Comparison of ENCODE assay signal across 11 cellular contexts in genomic region chr12:120258323-120258896, GRCh38. TPM values are rescaled to one million over a fixed set of nuclear protein-coding genes. Genes with fewer than 3 reads are reported as not detected.
DNase-seq lines count a peak whose midpoint lies in the region; TF ChIP-seq lines count a peak whose summit lies in the region.
"Had no signal": no experiment of that assay in that cellular context is flagged by ENCODE, and none has a peak within 500 bp of the region (broad histone marks: within the 10 kb centered on the region; RNA-seq: fewer than 3 reads in every experiment).

No MANE protein-coding gene starts in this region.

- no TSS peak for BruUV-seq in Calu3 (replicated peaks; lab: Mats Ljungman, UMichigan)

- TF ChIP-seq POLR2A in esophagus squamous epithelium (IDR thresholded peaks at IDR 0.05) (no peak), sigmoid colon (IDR thresholded peaks at IDR 0.05) (no peak)

- H3K27me3 Mint-ChIP-seq in Calu3 (ENCODE audit: unreplicated experiment), result no peaks in the 10 kb centered on the region

- no peaks in the 10 kb centered on the region for H3K36me3 ChIP-seq in esophagus squamous epithelium
- H3K36me3 ChIP-seq in sigmoid colon, result peaks cover 0 to 15% (median 0%) of the 10 kb centered on the region in 4 donors

- WGBS in esophagus squamous epithelium, 2 donors, result 80 to 87% methylated on average over 5 of the region's 5 CpGs
- WGBS in sigmoid colon, 2 donors, result 46 to 74% methylated on average over 5 of the region's 5 CpGs

- H3K9me3 Mint-ChIP-seq in Calu3 (ENCODE audit: low read depth, unreplicated experiment), result no peaks in the 10 kb centered on the region

- DNase-seq in Calu3 (no peak), esophagus squamous epithelium (lab: John Stamatoyannopoulos, UW) (no peak), sigmoid colon (no peak), NCI-H510A (lab: John Stamatoyannopoulos, UW) (no peak), OCI-M2 (lab: John Stamatoyannopoulos, UW; ENCODE audit: unreplicated experiment) (no peak), LoVo (ENCODE audit: low spot score) (no peak), middle frontal gyrus (ENCODE audit: extremely low spot score, low spot score) (no peak)
- DNase-seq: DMS 273 treated with DMSO at 0.1 percent for 48 hours, NCI-H748 treated with DMSO at 0.1 percent for 48 hours had no signal

- TF ChIP-seq EP300 in sigmoid colon (IDR thresholded peaks at IDR 0.05), result no peak

- peak overlapping the region; percentile 11 for H3K4me3 Mint-ChIP-seq in Calu3 (ENCODE audit: low read depth, unreplicated experiment)

- intact Hi-C loops in Calu3 (cut with micrococcal nuclease; ENCODE audit: unreplicated experiment), result no loop called here
- intact Hi-C loops in esophagus squamous epithelium (cut with DNase I), result no loop called here
- intact Hi-C loops in sigmoid colon (cut with DNase I), result no loop called here

- peaks cover 48 to 99% (median 71%) of the 10 kb centered on the region in 3 donors for H3K4me1 ChIP-seq in esophagus squamous epithelium
- H3K4me1 ChIP-seq in sigmoid colon, result peaks cover 0 to 100% (median 90%) of the 10 kb centered on the region in 4 donors

- H3K27ac ChIP-seq in VCaP (peak overlapping the region; percentile 84), esophagus squamous epithelium (peak overlapping the region in 3 of 4 donors; percentile 77 to 89 (median 86)), sigmoid colon (peak overlapping the region; percentile 82 to 96 (median 90))

- H3K4me3 ChIP-seq in esophagus squamous epithelium (no peak overlapping the region), sigmoid colon (no peak overlapping the region)
- H3K4me3 ChIP-seq: GM12878 had no signal

- peaks cover 70% of the 10 kb centered on the region for H3K4me1 Mint-ChIP-seq in Calu3 (ENCODE audit: low read depth, unreplicated experiment)

- H3K9me3 ChIP-seq in esophagus squamous epithelium (no peaks in the 10 kb centered on the region), sigmoid colon (no peaks in the 10 kb centered on the region)

- CTCF ChIA-PET in Calu3 (lab: Charles Lee), result interaction anchor here (0.9 to 13.8 kb wide), 3 partner anchors 15 to 30 kb away, joined by 3 to 338 read pairs (median 17); no protein-coding TSS in a partner anchor

- no peak overlapping the region for H3K27ac Mint-ChIP-seq in Calu3 (ENCODE audit: unreplicated experiment)

- H3K36me3 Mint-ChIP-seq in Calu3 (ENCODE audit: insufficient read depth, unreplicated experiment), result peaks cover 37% of the 10 kb centered on the region

- H3K27me3 ChIP-seq in esophagus squamous epithelium, result no peaks in the 10 kb centered on the region
- H3K27me3 ChIP-seq in sigmoid colon, result no peaks in the 10 kb centered on the region

- TF ChIP-seq CTCF in Calu3 (IDR thresholded peaks at IDR 0.05; ENCODE audit: unreplicated experiment) (no peak), VCaP (conservative IDR thresholded peaks at IDR 0.05) (no peak), esophagus squamous epithelium (IDR thresholded peaks at IDR 0.05) (no peak), sigmoid colon (IDR thresholded peaks at IDR 0.05) (no peak)

RNA-seq across cellular contexts. Expression of gene PXN, which starts 7.1 kb away (rescaled TPM):
- 156 and 172 TPM in 2 replicates for total RNA-seq in Calu3 (2022)
- 10 to 100 TPM; 18.2 to 44.4 (median 21.4) TPM for total RNA-seq in esophagus squamous epithelium
- 100 to 1,000 TPM in 1 of 4 donors, 10 to 100 TPM in 3; 41.0 to 127 (median 42.7) TPM for total RNA-seq in sigmoid colon
- polyA plus RNA-seq in sigmoid colon, result 100 to 1,000 TPM in 2 of 3 donors, 10 to 100 TPM in 1; 79.3 to 111 (median 101) TPM

RNA-seq across cellular contexts. Expression of gene RNU4-2, which starts 33.3 kb away (rescaled TPM):
- total RNA-seq in Calu3 (2022) (5,016 and 6,756 TPM in 2 replicates), esophagus squamous epithelium (under 1 TPM in 3 of 4 donors, not detected in 1; under 0.01 TPM), sigmoid colon (under 1 TPM; under 0.01 TPM)
- polyA plus RNA-seq in sigmoid colon, result not detected

RNA-seq across cellular contexts. Expression of gene RNU4-1, which starts 34.6 kb away (rescaled TPM):
- 2,759 and 3,670 TPM in 2 replicates for total RNA-seq in Calu3 (2022)
- total RNA-seq in esophagus squamous epithelium, result under 1 TPM in 3 of 4 donors, not detected in 1; under 0.01 TPM
- total RNA-seq in sigmoid colon, result under 1 TPM in 3 of 4 donors, not detected in 1; under 0.01 TPM
- polyA plus RNA-seq in sigmoid colon, result not detected

RNA-seq across cellular contexts. Expression of gene SIRT4, which starts 43.7 kb away (rescaled TPM):
- 1.1 and 1.6 TPM in 2 replicates for total RNA-seq in Calu3 (2022)
- total RNA-seq in esophagus squamous epithelium, result 1 to 10 TPM in 1 of 4 donors, under 1 TPM in 1, not detected in 2; 0.70 to 5.0 TPM
- 1 to 10 TPM; 2.8 to 3.6 (median 3.2) TPM for total RNA-seq in sigmoid colon
- polyA plus RNA-seq in sigmoid colon, result 1 to 10 TPM in 1 of 3 donors, under 1 TPM in 2; 0.69 to 1.2 (median 0.92) TPM

RNA-seq across cellular contexts. Expression of gene RPLP0, which starts 57.5 kb away (rescaled TPM):
- total RNA-seq in Calu3 (2022) (1,595 and 1,852 TPM in 2 replicates), esophagus squamous epithelium (1,000 to 10,000 TPM; 3,136 to 5,114 (median 4,044) TPM), sigmoid colon (1,000 to 10,000 TPM; 2,593 to 3,468 (median 2,960) TPM)
- 1,000 to 10,000 TPM; 3,521 to 5,499 (median 3,713) TPM for polyA plus RNA-seq in sigmoid colon

Comparison
In these comparisons a context has a peak if more than half of its experiments do, and no peak if none do; other contexts are left out.
1. RNA of gene RNU4-2, which starts 33.3 kb away (total RNA-seq): 5,016 to 6,756 TPM in Calu3; under 0.01 TPM in esophagus squamous epithelium and under 0.01 TPM in sigmoid colon; every median in the first group is over 1,000 times any median in the second.
2. RNA of gene RNU4-1, which starts 34.6 kb away (total RNA-seq): 2,759 to 3,670 TPM in Calu3; under 0.01 TPM in esophagus squamous epithelium and under 0.01 TPM in sigmoid colon; every median in the first group is over 1,000 times any median in the second.
3. Peak in every context shown above with its lines, with median percentiles within 50 percentile points of each other: H3K27ac ChIP-seq.